In the genomic region with DNA sequence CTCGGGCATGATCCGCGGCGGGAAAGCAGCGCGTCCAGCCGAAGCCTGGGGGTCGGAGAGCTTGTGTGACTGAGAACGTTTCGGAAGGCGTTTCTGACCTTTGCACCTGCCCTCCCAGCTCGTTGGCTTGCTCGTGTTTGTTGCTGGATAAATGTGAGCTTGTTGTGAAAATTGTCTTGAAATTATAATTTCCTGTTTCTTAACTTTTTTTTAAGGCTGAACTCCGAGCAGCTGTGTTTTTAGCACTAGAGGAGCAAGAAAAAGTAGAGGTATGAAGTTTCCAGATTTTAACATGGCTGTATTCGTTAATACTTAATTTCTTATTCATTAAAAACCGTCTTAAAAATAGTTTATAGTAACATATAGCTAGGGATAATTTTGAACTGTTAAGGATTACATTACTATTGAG, we compare ENCODE assay signal across 1 cellular context.
A peak's percentile ranks its signal among the peaks of the same experiment; 100 is the strongest.
TF ChIP-seq lines count a peak whose summit lies in the region.

No MANE protein-coding gene starts in this region.

TF ChIP-seq in HepG2, 621 proteins besides CTCF, POLR2A, EP300 and RAD21 (continued from another document and continues in another):
- TF ChIP-seq ZNF431 (CRISPR knock-in tag; IDR thresholded peaks at IDR 0.05; ENCODE audit: borderline replicate concordance, low read depth) (no peak), MZF1 (CRISPR knock-in tag; IDR thresholded peaks at IDR 0.05; ENCODE audit: borderline replicate concordance) (no peak), ZNF235 (CRISPR knock-in tag; IDR thresholded peaks at IDR 0.05; ENCODE audit: borderline replicate concordance) (no peak), ZNF274 (CRISPR knock-in tag; IDR thresholded peaks at IDR 0.05) (no peak), MYC (CRISPR knock-in tag; IDR thresholded peaks at IDR 0.05; ENCODE audit: borderline replicate concordance) (peak; percentile 33; the same call in 1 of the 2 replicates), ZNF547 (CRISPR knock-in tag; IDR thresholded peaks at IDR 0.05) (no peak), ZSCAN31 (CRISPR knock-in tag; IDR thresholded peaks at IDR 0.05; ENCODE audit: low read depth) (no peak), HNRNPL (IDR thresholded peaks at IDR 0.05; ENCODE audit: low read depth, low read length) (no peak), ARID2 (CRISPR knock-in tag; IDR thresholded peaks at IDR 0.05; ENCODE audit: borderline replicate concordance) (no peak), GPN1 (CRISPR knock-in tag; IDR thresholded peaks at IDR 0.05; ENCODE audit: borderline replicate concordance) (no peak), AGO1 (IDR thresholded peaks at IDR 0.05; ENCODE audit: low read depth, low read length, poor library complexity, severe bottlenecking) (no peak), WIZ (CRISPR knock-in tag; IDR thresholded peaks at IDR 0.05) (no peak), ZIK1 (CRISPR knock-in tag; IDR thresholded peaks at IDR 0.05; ENCODE audit: borderline replicate concordance, low read depth) (no peak), KDM5A (IDR thresholded peaks at IDR 0.05; ENCODE audit: borderline replicate concordance, low read length) (peak; percentile 60; the same call in 1 of the 2 replicates), NCOA1 (CRISPR knock-in tag; IDR thresholded peaks at IDR 0.05) (no peak), ZNF549 (CRISPR knock-in tag; IDR thresholded peaks at IDR 0.05) (no peak), ZNF564 (CRISPR knock-in tag; IDR thresholded peaks at IDR 0.05) (0 out of 2 replicates have a peak, but pooled peaks have one; percentile 86), FOXK1 (CRISPR knock-in tag; IDR thresholded peaks at IDR 0.05; ENCODE audit: borderline replicate concordance, low read depth) (no peak), ZNF879 (CRISPR knock-in tag; IDR thresholded peaks at IDR 0.05) (no peak), POLR2AphosphoS2 (IDR thresholded peaks at IDR 0.05; ENCODE audit: low read depth, low read length) (no peak), U2AF1 (optimal IDR thresholded peaks at IDR 0.05; ENCODE audit: low read depth, low read length) (no peak), ZNF839 (CRISPR knock-in tag; IDR thresholded peaks at IDR 0.05; ENCODE audit: borderline replicate concordance) (no peak), YEATS2 (CRISPR knock-in tag; IDR thresholded peaks at IDR 0.05; ENCODE audit: borderline replicate concordance) (no peak), MYNN (CRISPR knock-in tag; IDR thresholded peaks at IDR 0.05; ENCODE audit: low read depth) (no peak), SAP130 (CRISPR knock-in tag; IDR thresholded peaks at IDR 0.05; ENCODE audit: low read depth) (peak; percentile 5; the same call in 1 of the 2 replicates), SRF (IDR thresholded peaks at IDR 0.05; ENCODE audit: low read depth, low read length) (no peak), ZNF570 (CRISPR knock-in tag; IDR thresholded peaks at IDR 0.05; ENCODE audit: borderline replicate concordance) (no peak), SETDB1 (CRISPR knock-in tag; IDR thresholded peaks at IDR 0.05; ENCODE audit: borderline replicate concordance) (no peak), ZNF558 (CRISPR knock-in tag; IDR thresholded peaks at IDR 0.05; ENCODE audit: borderline replicate concordance) (peak; percentile 5; the same call in 1 of the 2 replicates), RBM39 (IDR thresholded peaks at IDR 0.05; ENCODE audit: low read depth, low read length, poor library complexity, severe bottlenecking) (no peak), THYN1 (CRISPR knock-in tag; IDR thresholded peaks at IDR 0.05; ENCODE audit: borderline replicate concordance, low read depth) (no peak), ZNF790 (CRISPR knock-in tag; IDR thresholded peaks at IDR 0.05; ENCODE audit: borderline replicate concordance) (no peak)
- TF ChIP-seq, protein P1, sequence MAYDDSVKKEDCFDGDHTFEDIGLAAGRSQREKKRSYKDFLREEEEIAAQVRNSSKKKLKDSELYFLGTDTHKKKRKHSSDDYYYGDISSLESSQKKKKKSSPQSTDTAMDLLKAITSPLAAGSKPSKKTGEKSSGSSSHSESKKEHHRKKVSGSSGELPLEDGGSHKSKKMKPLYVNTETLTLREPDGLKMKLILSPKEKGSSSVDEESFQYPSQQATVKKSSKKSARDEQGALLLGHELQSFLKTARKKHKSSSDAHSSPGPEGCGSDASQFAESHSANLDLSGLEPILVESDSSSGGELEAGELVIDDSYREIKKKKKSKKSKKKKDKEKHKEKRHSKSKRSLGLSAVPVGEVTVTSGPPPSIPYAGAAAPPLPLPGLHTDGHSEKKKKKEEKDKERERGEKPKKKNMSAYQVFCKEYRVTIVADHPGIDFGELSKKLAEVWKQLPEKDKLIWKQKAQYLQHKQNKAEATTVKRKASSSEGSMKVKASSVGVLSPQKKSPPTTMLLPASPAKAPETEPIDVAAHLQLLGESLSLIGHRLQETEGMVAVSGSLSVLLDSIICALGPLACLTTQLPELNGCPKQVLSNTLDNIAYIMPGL (CRISPR knock-in tag; IDR thresholded peaks at IDR 0.05; ENCODE audit: borderline replicate concordance in 1 of 2, low read depth in 1 of 2), result 0 out of 4 replicates have a peak, but pooled peaks of 1 of the 2 experiments have one; percentile 61
- TF ChIP-seq, protein P2, sequence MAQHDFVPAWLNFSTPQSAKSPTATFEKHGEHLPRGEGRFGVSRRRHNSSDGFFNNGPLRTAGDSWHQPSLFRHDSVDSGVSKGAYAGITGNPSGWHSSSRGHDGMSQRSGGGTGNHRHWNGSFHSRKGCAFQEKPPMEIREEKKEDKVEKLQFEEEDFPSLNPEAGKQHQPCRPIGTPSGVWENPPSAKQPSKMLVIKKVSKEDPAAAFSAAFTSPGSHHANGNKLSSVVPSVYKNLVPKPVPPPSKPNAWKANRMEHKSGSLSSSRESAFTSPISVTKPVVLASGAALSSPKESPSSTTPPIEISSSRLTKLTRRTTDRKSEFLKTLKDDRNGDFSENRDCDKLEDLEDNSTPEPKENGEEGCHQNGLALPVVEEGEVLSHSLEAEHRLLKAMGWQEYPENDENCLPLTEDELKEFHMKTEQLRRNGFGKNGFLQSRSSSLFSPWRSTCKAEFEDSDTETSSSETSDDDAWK (CRISPR knock-in tag; IDR thresholded peaks at IDR 0.05), result no peak
- TF ChIP-seq, protein P3, sequence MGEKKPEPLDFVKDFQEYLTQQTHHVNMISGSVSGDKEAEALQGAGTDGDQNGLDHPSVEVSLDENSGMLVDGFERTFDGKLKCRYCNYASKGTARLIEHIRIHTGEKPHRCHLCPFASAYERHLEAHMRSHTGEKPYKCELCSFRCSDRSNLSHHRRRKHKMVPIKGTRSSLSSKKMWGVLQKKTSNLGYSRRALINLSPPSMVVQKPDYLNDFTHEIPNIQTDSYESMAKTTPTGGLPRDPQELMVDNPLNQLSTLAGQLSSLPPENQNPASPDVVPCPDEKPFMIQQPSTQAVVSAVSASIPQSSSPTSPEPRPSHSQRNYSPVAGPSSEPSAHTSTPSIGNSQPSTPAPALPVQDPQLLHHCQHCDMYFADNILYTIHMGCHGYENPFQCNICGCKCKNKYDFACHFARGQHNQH (CRISPR knock-in tag; IDR thresholded peaks at IDR 0.05), result no peak
- TF ChIP-seq, protein P4, sequence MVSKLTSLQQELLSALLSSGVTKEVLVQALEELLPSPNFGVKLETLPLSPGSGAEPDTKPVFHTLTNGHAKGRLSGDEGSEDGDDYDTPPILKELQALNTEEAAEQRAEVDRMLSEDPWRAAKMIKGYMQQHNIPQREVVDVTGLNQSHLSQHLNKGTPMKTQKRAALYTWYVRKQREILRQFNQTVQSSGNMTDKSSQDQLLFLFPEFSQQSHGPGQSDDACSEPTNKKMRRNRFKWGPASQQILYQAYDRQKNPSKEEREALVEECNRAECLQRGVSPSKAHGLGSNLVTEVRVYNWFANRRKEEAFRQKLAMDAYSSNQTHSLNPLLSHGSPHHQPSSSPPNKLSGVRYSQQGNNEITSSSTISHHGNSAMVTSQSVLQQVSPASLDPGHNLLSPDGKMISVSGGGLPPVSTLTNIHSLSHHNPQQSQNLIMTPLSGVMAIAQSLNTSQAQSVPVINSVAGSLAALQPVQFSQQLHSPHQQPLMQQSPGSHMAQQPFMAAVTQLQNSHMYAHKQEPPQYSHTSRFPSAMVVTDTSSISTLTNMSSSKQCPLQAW (CRISPR knock-in tag; IDR thresholded peaks at IDR 0.05), result peak; percentile 12; the same call in 1 of the 2 replicates
- TF ChIP-seq, protein P5, sequence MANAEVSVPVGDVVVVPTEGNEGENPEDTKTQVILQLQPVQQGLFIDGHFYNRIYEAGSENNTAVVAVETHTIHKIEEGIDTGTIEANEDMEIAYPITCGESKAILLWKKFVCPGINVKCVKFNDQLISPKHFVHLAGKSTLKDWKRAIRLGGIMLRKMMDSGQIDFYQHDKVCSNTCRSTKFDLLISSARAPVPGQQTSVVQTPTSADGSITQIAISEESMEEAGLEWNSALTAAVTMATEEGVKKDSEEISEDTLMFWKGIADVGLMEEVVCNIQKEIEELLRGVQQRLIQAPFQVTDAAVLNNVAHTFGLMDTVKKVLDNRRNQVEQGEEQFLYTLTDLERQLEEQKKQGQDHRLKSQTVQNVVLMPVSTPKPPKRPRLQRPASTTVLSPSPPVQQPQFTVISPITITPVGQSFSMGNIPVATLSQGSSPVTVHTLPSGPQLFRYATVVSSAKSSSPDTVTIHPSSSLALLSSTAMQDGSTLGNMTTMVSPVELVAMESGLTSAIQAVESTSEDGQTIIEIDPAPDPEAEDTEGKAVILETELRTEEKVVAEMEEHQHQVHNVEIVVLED (CRISPR knock-in tag; IDR thresholded peaks at IDR 0.05; ENCODE audit: borderline replicate concordance), result no peak
- TF ChIP-seq, protein P6, sequence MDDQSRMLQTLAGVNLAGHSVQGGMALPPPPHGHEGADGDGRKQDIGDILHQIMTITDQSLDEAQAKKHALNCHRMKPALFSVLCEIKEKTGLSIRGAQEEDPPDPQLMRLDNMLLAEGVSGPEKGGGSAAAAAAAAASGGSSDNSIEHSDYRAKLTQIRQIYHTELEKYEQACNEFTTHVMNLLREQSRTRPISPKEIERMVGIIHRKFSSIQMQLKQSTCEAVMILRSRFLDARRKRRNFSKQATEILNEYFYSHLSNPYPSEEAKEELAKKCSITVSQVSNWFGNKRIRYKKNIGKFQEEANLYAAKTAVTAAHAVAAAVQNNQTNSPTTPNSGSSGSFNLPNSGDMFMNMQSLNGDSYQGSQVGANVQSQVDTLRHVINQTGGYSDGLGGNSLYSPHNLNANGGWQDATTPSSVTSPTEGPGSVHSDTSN (CRISPR knock-in tag; IDR thresholded peaks at IDR 0.05; ENCODE audit: borderline replicate concordance), result no peak
- TF ChIP-seq, protein P7, sequence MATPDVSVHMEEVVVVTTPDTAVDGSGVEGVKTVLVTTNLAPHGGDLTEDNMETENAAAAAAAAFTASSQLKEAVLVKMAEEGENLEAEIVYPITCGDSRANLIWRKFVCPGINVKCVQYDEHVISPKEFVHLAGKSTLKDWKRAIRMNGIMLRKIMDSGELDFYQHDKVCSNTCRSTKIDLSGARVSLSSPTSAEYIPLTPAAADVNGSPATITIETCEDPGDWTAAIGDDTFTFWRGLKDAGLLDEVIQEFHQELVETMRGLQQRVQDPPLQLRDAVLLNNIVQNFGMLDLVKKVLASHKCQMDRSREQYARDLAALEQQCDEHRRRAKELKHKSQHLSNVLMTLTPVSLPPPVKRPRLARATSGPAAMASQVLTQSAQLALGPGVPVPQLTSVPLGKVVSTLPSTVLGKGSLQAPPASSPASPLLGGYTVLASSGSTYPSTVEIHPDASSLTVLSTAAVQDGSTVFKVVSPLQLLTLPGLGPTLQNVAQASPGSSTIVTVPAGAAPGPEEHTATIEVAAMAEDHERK (CRISPR knock-in tag; IDR thresholded peaks at IDR 0.05; ENCODE audit: low read depth), result no peak
- TF ChIP-seq, protein P8, sequence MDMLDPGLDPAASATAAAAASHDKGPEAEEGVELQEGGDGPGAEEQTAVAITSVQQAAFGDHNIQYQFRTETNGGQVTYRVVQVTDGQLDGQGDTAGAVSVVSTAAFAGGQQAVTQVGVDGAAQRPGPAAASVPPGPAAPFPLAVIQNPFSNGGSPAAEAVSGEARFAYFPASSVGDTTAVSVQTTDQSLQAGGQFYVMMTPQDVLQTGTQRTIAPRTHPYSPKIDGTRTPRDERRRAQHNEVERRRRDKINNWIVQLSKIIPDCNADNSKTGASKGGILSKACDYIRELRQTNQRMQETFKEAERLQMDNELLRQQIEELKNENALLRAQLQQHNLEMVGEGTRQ (IDR thresholded peaks at IDR 0.05; ENCODE audit: low read depth, low read length), result no peak
- TF ChIP-seq, protein P8 (CRISPR knock-in tag; IDR thresholded peaks at IDR 0.05; ENCODE audit: borderline replicate concordance), result no peak
- TF ChIP-seq, protein P9, sequence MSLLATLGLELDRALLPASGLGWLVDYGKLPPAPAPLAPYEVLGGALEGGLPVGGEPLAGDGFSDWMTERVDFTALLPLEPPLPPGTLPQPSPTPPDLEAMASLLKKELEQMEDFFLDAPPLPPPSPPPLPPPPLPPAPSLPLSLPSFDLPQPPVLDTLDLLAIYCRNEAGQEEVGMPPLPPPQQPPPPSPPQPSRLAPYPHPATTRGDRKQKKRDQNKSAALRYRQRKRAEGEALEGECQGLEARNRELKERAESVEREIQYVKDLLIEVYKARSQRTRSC (CRISPR knock-in tag; IDR thresholded peaks at IDR 0.05; ENCODE audit: low read depth), result no peak
- TF ChIP-seq, protein P10, sequence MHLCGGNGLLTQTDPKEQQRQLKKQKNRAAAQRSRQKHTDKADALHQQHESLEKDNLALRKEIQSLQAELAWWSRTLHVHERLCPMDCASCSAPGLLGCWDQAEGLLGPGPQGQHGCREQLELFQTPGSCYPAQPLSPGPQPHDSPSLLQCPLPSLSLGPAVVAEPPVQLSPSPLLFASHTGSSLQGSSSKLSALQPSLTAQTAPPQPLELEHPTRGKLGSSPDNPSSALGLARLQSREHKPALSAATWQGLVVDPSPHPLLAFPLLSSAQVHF (CRISPR knock-in tag; IDR thresholded peaks at IDR 0.05), result no peak
- TF ChIP-seq, protein P11, sequence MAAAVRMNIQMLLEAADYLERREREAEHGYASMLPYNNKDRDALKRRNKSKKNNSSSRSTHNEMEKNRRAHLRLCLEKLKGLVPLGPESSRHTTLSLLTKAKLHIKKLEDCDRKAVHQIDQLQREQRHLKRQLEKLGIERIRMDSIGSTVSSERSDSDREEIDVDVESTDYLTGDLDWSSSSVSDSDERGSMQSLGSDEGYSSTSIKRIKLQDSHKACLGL (CRISPR knock-in tag; IDR thresholded peaks at IDR 0.05), result no peak
- TF ChIP-seq, protein P12, sequence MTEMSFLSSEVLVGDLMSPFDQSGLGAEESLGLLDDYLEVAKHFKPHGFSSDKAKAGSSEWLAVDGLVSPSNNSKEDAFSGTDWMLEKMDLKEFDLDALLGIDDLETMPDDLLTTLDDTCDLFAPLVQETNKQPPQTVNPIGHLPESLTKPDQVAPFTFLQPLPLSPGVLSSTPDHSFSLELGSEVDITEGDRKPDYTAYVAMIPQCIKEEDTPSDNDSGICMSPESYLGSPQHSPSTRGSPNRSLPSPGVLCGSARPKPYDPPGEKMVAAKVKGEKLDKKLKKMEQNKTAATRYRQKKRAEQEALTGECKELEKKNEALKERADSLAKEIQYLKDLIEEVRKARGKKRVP (CRISPR knock-in tag; IDR thresholded peaks at IDR 0.05), result no peak
